ENCODE assay signal across 3 cellular contexts in the genomic region with DNA sequence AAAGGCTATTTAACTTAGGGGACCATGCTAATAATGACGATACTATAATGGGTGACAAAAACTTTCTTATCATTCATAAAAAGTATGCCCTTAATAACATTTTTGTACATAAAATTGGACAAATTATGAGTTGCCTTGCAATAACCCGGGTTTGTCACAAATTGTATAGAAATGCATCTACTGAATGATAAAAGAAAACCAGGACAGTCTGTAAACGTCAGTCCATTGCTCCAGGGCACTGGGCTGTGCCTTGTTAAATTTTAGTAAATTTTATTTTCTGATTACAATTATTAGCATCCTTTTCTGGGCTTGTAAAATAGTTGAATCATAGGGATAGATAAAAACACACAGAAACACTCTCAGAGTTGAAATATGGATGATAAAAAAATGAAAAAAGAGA.
"Had no signal": no experiment of that assay in that cellular context is flagged by ENCODE, and none has a peak within 500 bp of the region (broad histone marks: within the 10 kb centered on the region; RNA-seq: fewer than 3 reads in every experiment).

No MANE protein-coding gene starts in this region.

- H3K4me3 ChIP-seq: GM12878 had no signal

- DNase-seq: GDM1, GF-D8 had no signal

- ATAC-seq: GM12878 had no signal
